7 cellular contexts compared by ENCODE assay signal in the genomic region with DNA sequence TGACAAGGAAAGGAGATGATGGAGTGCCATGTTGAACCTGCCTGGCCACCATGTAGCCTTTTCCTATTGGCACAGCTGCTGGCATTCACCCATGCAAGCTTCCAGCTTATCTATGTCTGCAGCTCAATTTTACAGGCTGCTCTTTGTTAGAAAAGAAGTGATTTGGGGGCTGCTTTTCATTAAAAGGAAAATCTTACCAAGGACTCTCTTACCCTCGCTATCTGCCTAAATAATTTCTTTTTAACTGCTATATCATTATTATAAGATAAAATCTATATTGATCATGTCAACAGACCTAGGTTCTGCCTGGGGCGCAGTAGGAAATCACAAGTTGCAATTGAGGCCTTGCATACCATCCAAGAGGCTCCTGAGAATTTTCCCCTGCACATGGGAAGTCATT.
"Had no signal": no experiment of that assay in that cellular context is flagged by ENCODE, and none has a peak within 500 bp of the region (broad histone marks: within the 10 kb centered on the region; RNA-seq: fewer than 3 reads in every experiment).

No MANE protein-coding gene starts in this region.

- H2AFZ ChIP-seq: GM23338 had no signal

- H3K4me3 ChIP-seq: GM23338 had no signal

- DNase-seq: HCEC 1CT, KBM-7 had no signal

- H3K4me3 Mint-ChIP-seq: GM23338, H9, IgD-negative memory B cell had no signal

- H3K36me3 Mint-ChIP-seq: IgD-negative memory B cell had no signal

- H3K27ac ChIP-seq: HL-60 had no signal

- H3K27ac Mint-ChIP-seq: GM23338, IgD-negative memory B cell had no signal

- ATAC-seq: HepG2 had no signal
